In genomic region chrX:155026727-155027508, GRCh38 we compare ENCODE assay signal across 1 cellular context.
TF ChIP-seq lines count a peak whose summit lies in the region.

FUNDC2 (plus strand) TSS chrX:155026844; CDS start chrX:155026939, 95 bp downstream.

TF ChIP-seq in HepG2, 621 proteins besides CTCF, POLR2A, EP300 and RAD21 (continued from another document and continues in another):
- 0 out of 2 replicates have a peak, but pooled peaks have one; percentile 55 for TF ChIP-seq ZMAT3 (CRISPR knock-in tag; conservative IDR thresholded peaks at IDR 0.05)
- TF ChIP-seq CSRNP1 (CRISPR knock-in tag; IDR thresholded peaks at IDR 0.05), result peak; percentile 62; the same call in 1 of the 2 replicates
- TF ChIP-seq FOXJ3 (CRISPR knock-in tag; IDR thresholded peaks at IDR 0.05; ENCODE audit: borderline replicate concordance), result no peak
- no peak for TF ChIP-seq PHB2 (IDR thresholded peaks at IDR 0.05; ENCODE audit: partially characterized antibody)
- peak; percentile 62; the same call in 1 of the 2 replicates for TF ChIP-seq KDM2A (CRISPR knock-in tag; IDR thresholded peaks at IDR 0.05; ENCODE audit: borderline replicate concordance, low read depth)
- TF ChIP-seq GABPB1 (CRISPR knock-in tag; IDR thresholded peaks at IDR 0.05), result peak; percentile 91
- peak; percentile 13 for TF ChIP-seq XRCC5 (optimal IDR thresholded peaks at IDR 0.05; ENCODE audit: low read length)
- no peak for TF ChIP-seq SIN3B (IDR thresholded peaks at IDR 0.05; ENCODE audit: low read length)
- TF ChIP-seq CREBL2 (CRISPR knock-in tag; IDR thresholded peaks at IDR 0.05; ENCODE audit: borderline replicate concordance), result no peak
- TF ChIP-seq HMGXB4 (CRISPR knock-in tag; IDR thresholded peaks at IDR 0.05; ENCODE audit: borderline replicate concordance in 1 of 2, low read depth in 1 of 2), result 0 out of 4 replicates have a peak, but pooled peaks of 1 of the 2 experiments have one; percentile 24
- TF ChIP-seq ARID4A (CRISPR knock-in tag; IDR thresholded peaks at IDR 0.05; ENCODE audit: borderline replicate concordance), result peak; percentile 50; the same call in 1 of the 2 replicates
- TF ChIP-seq HNRNPK (IDR thresholded peaks at IDR 0.05; ENCODE audit: low read depth, low read length, poor library complexity, severe bottlenecking), result peak; percentile 85
- peak; percentile 69; the same call in 1 of the 2 replicates for TF ChIP-seq MXD3 (CRISPR knock-in tag; IDR thresholded peaks at IDR 0.05)
- TF ChIP-seq ZUFSP (CRISPR knock-in tag; IDR thresholded peaks at IDR 0.05; ENCODE audit: borderline replicate concordance), result no peak
- no peak for TF ChIP-seq DRAP1 (CRISPR knock-in tag; IDR thresholded peaks at IDR 0.05)
- no peak for TF ChIP-seq ZBTB42 (CRISPR knock-in tag; IDR thresholded peaks at IDR 0.05)
- TF ChIP-seq HES4 (CRISPR knock-in tag; IDR thresholded peaks at IDR 0.05; ENCODE audit: borderline replicate concordance), result 0 out of 2 replicates have a peak, but pooled peaks have one; percentile 45
- TF ChIP-seq ATF7-NPFF (CRISPR knock-in tag; IDR thresholded peaks at IDR 0.05; ENCODE audit: low read depth), result peak; percentile 78
- TF ChIP-seq KDM6A (CRISPR knock-in tag; IDR thresholded peaks at IDR 0.05; ENCODE audit: low read depth), result no peak
- TF ChIP-seq NCOR1 (IDR thresholded peaks at IDR 0.05; ENCODE audit: borderline replicate concordance, low read length), result no peak
- no peak for TF ChIP-seq ZBTB8A (CRISPR knock-in tag; IDR thresholded peaks at IDR 0.05; ENCODE audit: borderline replicate concordance, low read depth)
- peak; percentile 84 for TF ChIP-seq SALL1 (CRISPR knock-in tag; IDR thresholded peaks at IDR 0.05)
- TF ChIP-seq TCF7L2 (IDR thresholded peaks at IDR 0.05; ENCODE audit: low read depth, low read length), result no peak
- no peak for TF ChIP-seq SIN3A (IDR thresholded peaks at IDR 0.05; ENCODE audit: borderline replicate concordance, low read depth, low read length)
- TF ChIP-seq ZBTB4 (CRISPR knock-in tag; IDR thresholded peaks at IDR 0.05; ENCODE audit: borderline replicate concordance), result no peak
- TF ChIP-seq TARDBP (CRISPR knock-in tag; IDR thresholded peaks at IDR 0.05), result no peak
- TF ChIP-seq FOXK2 (IDR thresholded peaks at IDR 0.05), result peak; percentile 67
- TF ChIP-seq ZBTB14 (CRISPR knock-in tag; IDR thresholded peaks at IDR 0.05), result peak; percentile 86
- TF ChIP-seq ZXDC (CRISPR knock-in tag; IDR thresholded peaks at IDR 0.05), result 0 out of 2 replicates have a peak, but pooled peaks have one; percentile 63
- TF ChIP-seq ATF3 (CRISPR knock-in tag; IDR thresholded peaks at IDR 0.05), result no peak
- no peak for TF ChIP-seq ZNF570 (CRISPR knock-in tag; IDR thresholded peaks at IDR 0.05; ENCODE audit: borderline replicate concordance)
- peak; percentile 18 for TF ChIP-seq TBL1XR1 (IDR thresholded peaks at IDR 0.05; ENCODE audit: borderline replicate concordance, low read length, partially characterized antibody)
- TF ChIP-seq ZHX1 (CRISPR knock-in tag; IDR thresholded peaks at IDR 0.05; ENCODE audit: low read depth), result 0 out of 2 replicates have a peak, but pooled peaks have one; percentile 30
- TF ChIP-seq U2AF1 (optimal IDR thresholded peaks at IDR 0.05; ENCODE audit: low read depth, low read length), result no peak
- no peak for TF ChIP-seq ZNF101 (CRISPR knock-in tag; IDR thresholded peaks at IDR 0.05; ENCODE audit: borderline replicate concordance, low read depth)
